In the genomic region with DNA sequence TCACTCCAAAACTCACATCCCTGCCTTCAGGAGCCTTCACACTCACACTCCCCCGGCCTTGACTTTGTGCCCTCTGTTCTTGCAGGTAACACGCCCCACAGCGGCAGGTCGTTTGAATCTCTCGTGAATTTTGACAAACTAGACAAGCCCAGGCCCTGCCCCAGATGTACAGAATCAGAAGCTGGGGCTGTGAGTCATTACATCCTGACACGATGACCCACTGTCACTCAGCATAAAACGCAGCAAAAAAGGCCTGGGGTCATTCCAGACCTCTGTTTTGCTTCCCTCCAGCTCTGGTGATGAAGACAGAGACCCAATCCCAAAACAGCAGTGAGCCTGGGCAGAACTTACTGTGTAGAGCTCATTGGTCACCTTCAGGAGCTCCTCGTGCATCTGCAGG, we compare ENCODE assay signal across 15 cellular contexts.
DNase-seq lines count a peak whose midpoint lies in the region; ATAC-seq and TF ChIP-seq lines count a peak whose summit lies in the region.
"Had no signal": no experiment of that assay in that cellular context is flagged by ENCODE, and none has a peak within 500 bp of the region (broad histone marks: within the 10 kb centered on the region; RNA-seq: fewer than 3 reads in every experiment).

No MANE protein-coding gene starts in this region.

- TF ChIP-seq CTCF in WTC11 (IDR thresholded peaks at IDR 0.05) (no peak), foreskin keratinocyte (conservative IDR thresholded peaks at IDR 0.05) (peak; percentile 60)

- DNase-seq in ELF-1 (ENCODE audit: low read depth, low spot score) (peak; percentile 43), HPDE6-E6E7 (ENCODE audit: extremely low spot score) (peak; percentile 14), WTC11 (ENCODE audit: low spot score) (no peak), foreskin keratinocyte (peak; percentile 89 to 92), SIG-M5 treated with dmso at 0.1 percent for 504 hours (lab: John Stamatoyannopoulos, UW; ENCODE audit: unreplicated experiment) (no peak), NCI-H446 (lab: John Stamatoyannopoulos, UW) (no peak), NCI-H226 (no peak)
- DNase-seq: AML-193, NCI-H1436, NCI-H2029 treated with DMSO at 0.1 percent for 48 hours, NCI-H524, SK-N-SH had no signal

- H3K4me3 Mint-ChIP-seq in WTC11, result no peak overlapping the region
- H3K4me3 Mint-ChIP-seq: GM23338, IgD-negative memory B cell had no signal

- H3K4me1 Mint-ChIP-seq in WTC11, result peaks cover 31% of the 10 kb centered on the region
- H3K4me1 Mint-ChIP-seq: IgD-negative memory B cell had no signal

- peaks cover 17% of the 10 kb centered on the region for H3K4me1 ChIP-seq in foreskin keratinocyte

- CTCF ChIA-PET in WTC11 (lab: Charles Lee), result interaction anchor here (0.6 to 2.5 kb wide), 7 partner anchors 9 to 424 kb away, joined by 3 to 12 read pairs (median 3); no protein-coding TSS in a partner anchor

- peaks cover 28% of the 10 kb centered on the region for H3K9me3 Mint-ChIP-seq in WTC11
- H3K9me3 Mint-ChIP-seq: IgD-negative memory B cell had no signal

- no peaks in the 10 kb centered on the region for H3K27me3 ChIP-seq in foreskin keratinocyte

- POLR2A ChIA-PET in WTC11 (lab: Charles Lee), result no interaction called here

- no peaks in the 10 kb centered on the region; the same call in 1 of the 2 replicates for H3K27me3 Mint-ChIP-seq in WTC11 (ENCODE audit: low read depth)
- H3K27me3 Mint-ChIP-seq: IgD-negative memory B cell had no signal

- peak overlapping the region; percentile 68 for H3K27ac ChIP-seq in foreskin keratinocyte

- no peak for ATAC-seq in WTC11
- peak; percentile 83 for ATAC-seq in foreskin keratinocyte
- ATAC-seq: Right ventricle myocardium inferior had no signal

- H3K36me3 Mint-ChIP-seq in WTC11, result peaks cover 18% of the 10 kb centered on the region

- H3K27ac Mint-ChIP-seq in WTC11, result peak overlapping the region; percentile 75; the same call in 1 of the 2 replicates
- H3K27ac Mint-ChIP-seq: IgD-negative memory B cell had no signal

TF ChIP-seq in WTC11, 78 proteins besides CTCF, POLR2A, EP300 and RAD21 (continues in another document):
- TF ChIP-seq, protein P1, sequence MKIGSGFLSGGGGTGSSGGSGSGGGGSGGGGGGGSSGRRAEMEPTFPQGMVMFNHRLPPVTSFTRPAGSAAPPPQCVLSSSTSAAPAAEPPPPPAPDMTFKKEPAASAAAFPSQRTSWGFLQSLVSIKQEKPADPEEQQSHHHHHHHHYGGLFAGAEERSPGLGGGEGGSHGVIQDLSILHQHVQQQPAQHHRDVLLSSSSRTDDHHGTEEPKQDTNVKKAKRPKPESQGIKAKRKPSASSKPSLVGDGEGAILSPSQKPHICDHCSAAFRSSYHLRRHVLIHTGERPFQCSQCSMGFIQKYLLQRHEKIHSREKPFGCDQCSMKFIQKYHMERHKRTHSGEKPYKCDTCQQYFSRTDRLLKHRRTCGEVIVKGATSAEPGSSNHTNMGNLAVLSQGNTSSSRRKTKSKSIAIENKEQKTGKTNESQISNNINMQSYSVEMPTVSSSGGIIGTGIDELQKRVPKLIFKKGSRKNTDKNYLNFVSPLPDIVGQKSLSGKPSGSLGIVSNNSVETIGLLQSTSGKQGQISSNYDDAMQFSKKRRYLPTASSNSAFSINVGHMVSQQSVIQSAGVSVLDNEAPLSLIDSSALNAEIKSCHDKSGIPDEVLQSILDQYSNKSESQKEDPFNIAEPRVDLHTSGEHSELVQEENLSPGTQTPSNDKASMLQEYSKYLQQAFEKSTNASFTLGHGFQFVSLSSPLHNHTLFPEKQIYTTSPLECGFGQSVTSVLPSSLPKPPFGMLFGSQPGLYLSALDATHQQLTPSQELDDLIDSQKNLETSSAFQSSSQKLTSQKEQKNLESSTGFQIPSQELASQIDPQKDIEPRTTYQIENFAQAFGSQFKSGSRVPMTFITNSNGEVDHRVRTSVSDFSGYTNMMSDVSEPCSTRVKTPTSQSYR (CRISPR knock-in tag; IDR thresholded peaks at IDR 0.05), result no peak
- TF ChIP-seq ZBTB21 (CRISPR knock-in tag; IDR thresholded peaks at IDR 0.05; ENCODE audit: borderline replicate concordance) (no peak), NR1H2 (CRISPR knock-in tag; IDR thresholded peaks at IDR 0.05) (no peak), ZNF219 (CRISPR knock-in tag; IDR thresholded peaks at IDR 0.05; ENCODE audit: borderline replicate concordance) (no peak), SP1 (CRISPR knock-in tag; conservative IDR thresholded peaks at IDR 0.05) (no peak), TCF7 (CRISPR knock-in tag; IDR thresholded peaks at IDR 0.05; ENCODE audit: low read depth) (no peak), ELF4 (CRISPR knock-in tag; IDR thresholded peaks at IDR 0.05; ENCODE audit: low read depth) (no peak), RORB (CRISPR knock-in tag; IDR thresholded peaks at IDR 0.05) (no peak), MXD4 (CRISPR knock-in tag; IDR thresholded peaks at IDR 0.05; ENCODE audit: borderline replicate concordance) (no peak)
- TF ChIP-seq, protein P2, sequence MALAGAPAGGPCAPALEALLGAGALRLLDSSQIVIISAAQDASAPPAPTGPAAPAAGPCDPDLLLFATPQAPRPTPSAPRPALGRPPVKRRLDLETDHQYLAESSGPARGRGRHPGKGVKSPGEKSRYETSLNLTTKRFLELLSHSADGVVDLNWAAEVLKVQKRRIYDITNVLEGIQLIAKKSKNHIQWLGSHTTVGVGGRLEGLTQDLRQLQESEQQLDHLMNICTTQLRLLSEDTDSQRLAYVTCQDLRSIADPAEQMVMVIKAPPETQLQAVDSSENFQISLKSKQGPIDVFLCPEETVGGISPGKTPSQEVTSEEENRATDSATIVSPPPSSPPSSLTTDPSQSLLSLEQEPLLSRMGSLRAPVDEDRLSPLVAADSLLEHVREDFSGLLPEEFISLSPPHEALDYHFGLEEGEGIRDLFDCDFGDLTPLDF (CRISPR knock-in tag; IDR thresholded peaks at IDR 0.05), result no peak
- TF ChIP-seq, protein P3, sequence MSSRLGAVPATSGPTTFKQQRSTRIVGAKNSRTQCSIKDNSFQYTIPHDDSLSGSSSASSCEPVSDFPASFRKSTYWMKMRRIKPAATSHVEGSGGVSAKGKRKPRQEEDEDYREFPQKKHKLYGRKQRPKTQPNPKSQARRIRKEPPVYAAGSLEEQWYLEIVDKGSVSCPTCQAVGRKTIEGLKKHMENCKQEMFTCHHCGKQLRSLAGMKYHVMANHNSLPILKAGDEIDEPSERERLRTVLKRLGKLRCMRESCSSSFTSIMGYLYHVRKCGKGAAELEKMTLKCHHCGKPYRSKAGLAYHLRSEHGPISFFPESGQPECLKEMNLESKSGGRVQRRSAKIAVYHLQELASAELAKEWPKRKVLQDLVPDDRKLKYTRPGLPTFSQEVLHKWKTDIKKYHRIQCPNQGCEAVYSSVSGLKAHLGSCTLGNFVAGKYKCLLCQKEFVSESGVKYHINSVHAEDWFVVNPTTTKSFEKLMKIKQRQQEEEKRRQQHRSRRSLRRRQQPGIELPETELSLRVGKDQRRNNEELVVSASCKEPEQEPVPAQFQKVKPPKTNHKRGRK (CRISPR knock-in tag; IDR thresholded peaks at IDR 0.05; ENCODE audit: borderline replicate concordance), result no peak
- TF ChIP-seq, protein P4, sequence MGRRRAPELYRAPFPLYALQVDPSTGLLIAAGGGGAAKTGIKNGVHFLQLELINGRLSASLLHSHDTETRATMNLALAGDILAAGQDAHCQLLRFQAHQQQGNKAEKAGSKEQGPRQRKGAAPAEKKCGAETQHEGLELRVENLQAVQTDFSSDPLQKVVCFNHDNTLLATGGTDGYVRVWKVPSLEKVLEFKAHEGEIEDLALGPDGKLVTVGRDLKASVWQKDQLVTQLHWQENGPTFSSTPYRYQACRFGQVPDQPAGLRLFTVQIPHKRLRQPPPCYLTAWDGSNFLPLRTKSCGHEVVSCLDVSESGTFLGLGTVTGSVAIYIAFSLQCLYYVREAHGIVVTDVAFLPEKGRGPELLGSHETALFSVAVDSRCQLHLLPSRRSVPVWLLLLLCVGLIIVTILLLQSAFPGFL (CRISPR knock-in tag; IDR thresholded peaks at IDR 0.05; ENCODE audit: borderline replicate concordance), result no peak
- TF ChIP-seq, protein P5, sequence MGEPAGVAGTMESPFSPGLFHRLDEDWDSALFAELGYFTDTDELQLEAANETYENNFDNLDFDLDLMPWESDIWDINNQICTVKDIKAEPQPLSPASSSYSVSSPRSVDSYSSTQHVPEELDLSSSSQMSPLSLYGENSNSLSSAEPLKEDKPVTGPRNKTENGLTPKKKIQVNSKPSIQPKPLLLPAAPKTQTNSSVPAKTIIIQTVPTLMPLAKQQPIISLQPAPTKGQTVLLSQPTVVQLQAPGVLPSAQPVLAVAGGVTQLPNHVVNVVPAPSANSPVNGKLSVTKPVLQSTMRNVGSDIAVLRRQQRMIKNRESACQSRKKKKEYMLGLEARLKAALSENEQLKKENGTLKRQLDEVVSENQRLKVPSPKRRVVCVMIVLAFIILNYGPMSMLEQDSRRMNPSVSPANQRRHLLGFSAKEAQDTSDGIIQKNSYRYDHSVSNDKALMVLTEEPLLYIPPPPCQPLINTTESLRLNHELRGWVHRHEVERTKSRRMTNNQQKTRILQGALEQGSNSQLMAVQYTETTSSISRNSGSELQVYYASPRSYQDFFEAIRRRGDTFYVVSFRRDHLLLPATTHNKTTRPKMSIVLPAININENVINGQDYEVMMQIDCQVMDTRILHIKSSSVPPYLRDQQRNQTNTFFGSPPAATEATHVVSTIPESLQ (CRISPR knock-in tag; IDR thresholded peaks at IDR 0.05), result no peak
- TF ChIP-seq, protein P6, sequence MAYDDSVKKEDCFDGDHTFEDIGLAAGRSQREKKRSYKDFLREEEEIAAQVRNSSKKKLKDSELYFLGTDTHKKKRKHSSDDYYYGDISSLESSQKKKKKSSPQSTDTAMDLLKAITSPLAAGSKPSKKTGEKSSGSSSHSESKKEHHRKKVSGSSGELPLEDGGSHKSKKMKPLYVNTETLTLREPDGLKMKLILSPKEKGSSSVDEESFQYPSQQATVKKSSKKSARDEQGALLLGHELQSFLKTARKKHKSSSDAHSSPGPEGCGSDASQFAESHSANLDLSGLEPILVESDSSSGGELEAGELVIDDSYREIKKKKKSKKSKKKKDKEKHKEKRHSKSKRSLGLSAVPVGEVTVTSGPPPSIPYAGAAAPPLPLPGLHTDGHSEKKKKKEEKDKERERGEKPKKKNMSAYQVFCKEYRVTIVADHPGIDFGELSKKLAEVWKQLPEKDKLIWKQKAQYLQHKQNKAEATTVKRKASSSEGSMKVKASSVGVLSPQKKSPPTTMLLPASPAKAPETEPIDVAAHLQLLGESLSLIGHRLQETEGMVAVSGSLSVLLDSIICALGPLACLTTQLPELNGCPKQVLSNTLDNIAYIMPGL (CRISPR knock-in tag; IDR thresholded peaks at IDR 0.05), result no peak
- TF ChIP-seq, protein P7, sequence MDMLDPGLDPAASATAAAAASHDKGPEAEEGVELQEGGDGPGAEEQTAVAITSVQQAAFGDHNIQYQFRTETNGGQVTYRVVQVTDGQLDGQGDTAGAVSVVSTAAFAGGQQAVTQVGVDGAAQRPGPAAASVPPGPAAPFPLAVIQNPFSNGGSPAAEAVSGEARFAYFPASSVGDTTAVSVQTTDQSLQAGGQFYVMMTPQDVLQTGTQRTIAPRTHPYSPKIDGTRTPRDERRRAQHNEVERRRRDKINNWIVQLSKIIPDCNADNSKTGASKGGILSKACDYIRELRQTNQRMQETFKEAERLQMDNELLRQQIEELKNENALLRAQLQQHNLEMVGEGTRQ (CRISPR knock-in tag; IDR thresholded peaks at IDR 0.05), result no peak

Comparison
In these comparisons a context has a peak if more than half of its experiments do, and no peak if none do; other contexts are left out.
1. DNase-seq: peak in ELF-1 (single experiment), HPDE6-E6E7 (single experiment) and foreskin keratinocyte (2 of 2); none in WTC11 (single experiment), SIG-M5 treated with dmso at 0.1 percent for 504 hours (single experiment), NCI-H446 (0 of 2) and NCI-H226 (single experiment).